18 cellular contexts compared by ENCODE assay signal in the genomic region with DNA sequence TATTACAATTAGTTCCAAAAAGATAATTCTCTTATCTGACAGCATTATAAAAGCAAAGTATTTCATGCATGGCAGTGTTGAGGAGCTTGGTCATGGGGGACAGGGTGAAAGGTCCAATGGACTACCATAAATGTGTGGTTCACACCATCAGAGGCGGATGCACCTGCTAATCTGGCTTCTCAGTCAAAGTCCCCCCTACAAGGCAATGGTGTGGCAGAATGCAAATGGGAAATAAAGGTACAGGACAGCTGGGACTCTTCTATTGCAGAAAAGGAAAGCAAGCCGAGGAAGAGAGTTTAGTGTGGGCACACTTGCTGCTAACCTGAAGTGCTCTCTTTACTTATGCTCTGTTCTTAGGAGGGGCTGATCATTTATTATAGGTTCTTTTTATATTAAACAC.
DNase-seq lines count a peak whose midpoint lies in the region; ATAC-seq and TF ChIP-seq lines count a peak whose summit lies in the region.
"Had no signal": no experiment of that assay in that cellular context is flagged by ENCODE, and none has a peak within 500 bp of the region (broad histone marks: within the 10 kb centered on the region; RNA-seq: fewer than 3 reads in every experiment).

No MANE protein-coding gene starts in this region.

- H3K27me3 ChIP-seq in BLaER1 (no peaks in the 10 kb centered on the region), right cardiac atrium (ENCODE audit: control insufficient read depth, insufficient read depth) (no peaks in the 10 kb centered on the region)

- H4K20me1 ChIP-seq in BLaER1: no peaks in the 10 kb centered on the region

- H3K9ac ChIP-seq in BLaER1: no peak overlapping the region
- H3K9ac ChIP-seq: GM23248 had no signal

- no peaks in the 10 kb centered on the region for H3K9me3 Mint-ChIP-seq in mesothelial cell of epicardium
- H3K9me3 Mint-ChIP-seq: CD4-positive, alpha-beta memory T cell; HFFc6 had no signal

- ATAC-seq in GM18867 (IDR thresholded peaks at IDR 0.05; ENCODE audit: unreplicated experiment) (peak; percentile 60), right cardiac atrium (no peak)

- no peak overlapping the region for H3K4me3 Mint-ChIP-seq in mesothelial cell of epicardium
- H3K4me3 Mint-ChIP-seq: B cell; CD4-positive, alpha-beta memory T cell; HFFc6 had no signal

- H3K4me1 Mint-ChIP-seq in mesothelial cell of epicardium: peaks cover 60% of the 10 kb centered on the region
- H3K4me1 Mint-ChIP-seq: B cell had no signal

- no peaks in the 10 kb centered on the region for H3K9me3 ChIP-seq in BLaER1
- H3K9me3 ChIP-seq in right cardiac atrium (ENCODE audit: control insufficient read depth, low read length): no peaks in the 10 kb centered on the region
- H3K9me3 ChIP-seq: HAP-1 had no signal

- DNase-seq in NCI-H146 treated with DMSO at 0.1 percent for 48 hours (lab: John Stamatoyannopoulos, UW; ENCODE audit: unreplicated experiment) (peak; percentile 50), mesothelial cell of epicardium (ENCODE audit: low spot score in 2 of 2, unreplicated experiment in 2 of 2) (no peak), right cardiac atrium (no peak), hypothalamus (lab: John Stamatoyannopoulos, UW) (no peak), GF-D8 (lab: John Stamatoyannopoulos, UW) (no peak)
- DNase-seq: C1 segment of cervical spinal cord; Calu3; CD4-positive, alpha-beta memory T cell; COR-L47; DMS53; DMS79 treated with DMSO at 0.1 percent for 48 hours; GM23248; HFFc6 had no signal

- WGBS in right cardiac atrium: 97% methylated on average over 2 of the region's 2 CpGs

- peak overlapping the region; percentile 60 for H3K4me2 ChIP-seq in BLaER1

- no peaks in the 10 kb centered on the region for H3K36me3 ChIP-seq in BLaER1
- H3K36me3 ChIP-seq: HAP-1 had no signal

- intact Hi-C loops in right cardiac atrium (cut with DNase I): no loop called here

- H3K4me1 ChIP-seq in BLaER1 (peaks cover 79% of the 10 kb centered on the region), right cardiac atrium (ENCODE audit: control insufficient read depth, insufficient read depth, low read length) (no peaks in the 10 kb centered on the region)
- H3K4me1 ChIP-seq: HAP-1 had no signal

- no peaks in the 10 kb centered on the region for H3K27me3 Mint-ChIP-seq in mesothelial cell of epicardium (ENCODE audit: low read depth)
- H3K27me3 Mint-ChIP-seq: B cell; CD4-positive, alpha-beta memory T cell had no signal

- H3K4me3 ChIP-seq in BLaER1 (no peak overlapping the region), right cardiac atrium (ENCODE audit: low read length) (no peak overlapping the region)
- H3K4me3 ChIP-seq: GM23248, HAP-1 had no signal

- peak overlapping the region; percentile 48 for H3K27ac Mint-ChIP-seq in mesothelial cell of epicardium
- H3K27ac Mint-ChIP-seq: B cell; CD4-positive, alpha-beta memory T cell; HFFc6 had no signal

- no peaks in the 10 kb centered on the region for H3K36me3 Mint-ChIP-seq in mesothelial cell of epicardium

- H3K27ac ChIP-seq in BLaER1 (no peak overlapping the region), right cardiac atrium (ENCODE audit: low read length) (no peak overlapping the region)
- H3K27ac ChIP-seq: 22Rv1, GM23248 had no signal

- TF ChIP-seq CTCF in mesothelial cell of epicardium (IDR thresholded peaks at IDR 0.05; ENCODE audit: unreplicated experiment): no peak
